6 cellular contexts compared by ENCODE assay signal in the genomic region with DNA sequence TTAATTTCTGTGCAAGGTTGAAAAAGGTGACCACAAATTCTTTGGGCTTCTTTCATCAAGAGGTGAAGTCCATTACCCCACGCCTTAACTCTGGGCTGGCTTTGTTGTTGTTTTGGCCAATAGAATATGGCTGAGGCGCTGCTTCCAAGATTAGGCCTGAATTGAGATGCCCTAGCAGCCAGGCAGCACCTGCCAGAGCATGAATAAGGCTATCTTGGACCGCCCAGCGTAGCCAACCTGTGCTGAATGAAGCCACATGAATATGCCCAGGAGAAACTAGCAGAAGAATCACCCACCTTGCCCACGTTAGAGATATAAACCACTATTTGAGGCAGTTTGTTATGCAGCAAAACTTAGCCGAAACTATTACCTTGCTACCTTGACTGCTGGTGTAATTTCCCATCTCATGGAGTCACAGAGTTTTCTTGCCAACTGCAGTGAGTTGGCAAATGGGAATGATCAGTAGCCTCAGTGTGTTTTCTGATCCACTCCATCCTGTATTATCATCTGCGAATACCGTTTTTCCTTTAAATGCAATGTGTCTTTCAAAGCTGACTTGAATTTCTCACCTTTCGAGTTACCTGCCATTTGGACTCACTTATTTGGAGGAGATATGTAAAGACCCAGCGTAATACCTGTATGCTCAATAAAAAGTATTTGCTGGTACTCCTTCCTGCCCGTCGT. TPM values are rescaled to one million over a fixed set of nuclear protein-coding genes. Genes with fewer than 3 reads are reported as not detected.
DNase-seq lines count a peak whose midpoint lies in the region; ATAC-seq and TF ChIP-seq lines count a peak whose summit lies in the region.

No MANE protein-coding gene starts in this region.

- H3K79me2 ChIP-seq in ACC112 (ENCODE audit: control insufficient read depth, insufficient read depth, low read length, unreplicated experiment), result peaks cover 3% of the 10 kb centered on the region

- H3K9me3 ChIP-seq in upper lobe of left lung, result no peaks in the 10 kb centered on the region

- in situ Hi-C loops in GM13977 (cut with MboI; ENCODE audit: low pct_unique_long_range_greater_than_20kb, low sequenced_read_pairs, unreplicated experiment), result no loop called here

- TF ChIP-seq EP300 in upper lobe of left lung (IDR thresholded peaks at IDR 0.05), result no peak

- H3K27me3 ChIP-seq in ACC112 (ENCODE audit: insufficient read depth, low read length), result no peaks in the 10 kb centered on the region
- no peaks in the 10 kb centered on the region for H3K27me3 ChIP-seq in upper lobe of left lung

- TF ChIP-seq POLR2A in upper lobe of left lung (IDR thresholded peaks at IDR 0.05), result no peak

- peaks cover 2% of the 10 kb centered on the region for H3K9me3 Mint-ChIP-seq in glutamatergic neuron (ENCODE audit: unreplicated experiment)

- peak overlapping the region; percentile 93 for H3K4me3 Mint-ChIP-seq in glutamatergic neuron (ENCODE audit: unreplicated experiment)

- H3K27ac Mint-ChIP-seq in glutamatergic neuron (ENCODE audit: unreplicated experiment), result no peak overlapping the region

- no peak for ATAC-seq in upper lobe of left lung (ENCODE audit: low FRiP score in 2 of 2)

- H3K36me3 Mint-ChIP-seq in glutamatergic neuron (ENCODE audit: unreplicated experiment), result no peaks in the 10 kb centered on the region

- H3K4me1 Mint-ChIP-seq in glutamatergic neuron (ENCODE audit: low read depth, unreplicated experiment), result peaks cover 3% of the 10 kb centered on the region

- H3K27ac ChIP-seq in ACC112 (ENCODE audit: low read depth, low read length) (no peak overlapping the region), upper lobe of left lung (peak overlapping the region; percentile 87 to 92 (median 90))

- H3K36me3 ChIP-seq in ACC112 (ENCODE audit: insufficient read depth, low read length), result no peaks in the 10 kb centered on the region
- peaks cover 0 to 16% (median 0%) of the 10 kb centered on the region in 4 donors for H3K36me3 ChIP-seq in upper lobe of left lung

- DNase-seq in NCI-H69 (lab: John Stamatoyannopoulos, UW) (peak; percentile 24), glutamatergic neuron (no peak), upper lobe of left lung (no peak), NCI-H524 (lab: John Stamatoyannopoulos, UW) (no peak), GM13977 (ENCODE audit: low spot score) (no peak)

- 43 to 51% methylated on average over 12 of the region's 12 CpGs for WGBS in upper lobe of left lung, 2 donors

- peak overlapping the region; percentile 91 for H2AFZ ChIP-seq in ACC112 (ENCODE audit: low read length, unreplicated experiment)

- H3K4me1 ChIP-seq in ACC112 (ENCODE audit: control insufficient read depth, insufficient read depth, low read length, unreplicated experiment), result no peaks in the 10 kb centered on the region
- H3K4me1 ChIP-seq in upper lobe of left lung, result peaks cover 12 to 23% (median 16%) of the 10 kb centered on the region in 4 donors

- TF ChIP-seq CTCF in glutamatergic neuron (IDR thresholded peaks at IDR 0.05; ENCODE audit: partially characterized antibody, unreplicated experiment), result no peak
- no peak for TF ChIP-seq CTCF in upper lobe of left lung (IDR thresholded peaks at IDR 0.05)
- TF ChIP-seq CTCF in GM13977 (IDR thresholded peaks at IDR 0.05; ENCODE audit: extremely low read depth, insufficient read depth, missing control alignments), result no peak

- peaks cover 1% of the 10 kb centered on the region for H3K27me3 Mint-ChIP-seq in glutamatergic neuron (ENCODE audit: unreplicated experiment)

- H3K4me3 ChIP-seq in ACC112 (ENCODE audit: low read depth, low read length) (peak overlapping the region; percentile 89), upper lobe of left lung (peak overlapping the region; percentile 65 to 82 (median 72))

RNA-seq across cellular contexts. Expression of gene TSGA10, which starts 0.7 kb away (rescaled TPM):
- 3.8 TPM for total RNA-seq in glutamatergic neuron (ENCODE audit: unreplicated experiment)
- total RNA-seq in upper lobe of left lung, result 10 to 100 TPM in 2 of 6 donors, 1 to 10 TPM in 4; 3.9 to 33.8 (median 9.4) TPM

RNA-seq across cellular contexts. Expression of gene LIPT1, which starts 0.7 kb away (rescaled TPM):
- 4.3 TPM for total RNA-seq in glutamatergic neuron (ENCODE audit: unreplicated experiment)
- total RNA-seq in upper lobe of left lung, result 1 to 10 TPM; 3.6 to 8.4 (median 6.1) TPM

RNA-seq across cellular contexts. Expression of gene C2orf15, which starts 12.6 kb away (rescaled TPM):
- total RNA-seq in glutamatergic neuron (ENCODE audit: unreplicated experiment) (0.34 TPM), upper lobe of left lung (1 to 10 TPM in 4 of 6 donors, under 1 TPM in 1, not detected in 1; 0.33 to 3.0 (median 1.5) TPM)

RNA-seq across cellular contexts. Expression of gene MITD1, which starts 26.8 kb away (rescaled TPM):
- total RNA-seq in glutamatergic neuron (ENCODE audit: unreplicated experiment) (18.6 TPM), upper lobe of left lung (10 to 100 TPM; 17.3 to 41.9 (median 23.3) TPM)

RNA-seq across cellular contexts. Expression of gene MRPL30, which starts 26.9 kb away (rescaled TPM):
- total RNA-seq in glutamatergic neuron (ENCODE audit: unreplicated experiment) (40.2 TPM), upper lobe of left lung (10 to 100 TPM in 5 of 6 donors, 1 to 10 TPM in 1; 9.4 to 44.5 (median 17.0) TPM)
